18 cellular contexts compared by ENCODE assay signal in genomic region chr3:52415769-52416168, GRCh38. TPM values are rescaled to one million over a fixed set of nuclear protein-coding genes. Genes with fewer than 3 reads are reported as not detected.
"Had no signal": no experiment of that assay in that cellular context is flagged by ENCODE, and none has a peak within 500 bp of the region (broad histone marks: within the 10 kb centered on the region; RNA-seq: fewer than 3 reads in every experiment).

No MANE protein-coding gene starts in this region.

- ATAC-seq: heart left ventricle; naive thymus-derived CD4-positive, alpha-beta T cell had no signal

- DNase-seq: colonic mucosa; dermis blood vessel endothelial cell; erythroblast; heart left ventricle; hypothalamus; kidney glomerular epithelial cell; mammary epithelial cell; naive thymus-derived CD4-positive, alpha-beta T cell; stimulated activated CD4-positive, alpha-beta T cell treated with anti-CD3 and anti-CD28 coated beads, Interleukin-2, amount 100 ng/mL, for 24 hours; stimulated activated CD4-positive, alpha-beta T cell treated with anti-CD3 and anti-CD28 coated beads, Interleukin-4, amount 100 ng/mL, for 4 hours; stimulated activated naive CD4-positive, alpha-beta T cell; stomach; substantia nigra; transverse colon had no signal

- H3K4me3 Mint-ChIP-seq: naive thymus-derived CD4-positive, alpha-beta T cell had no signal

- H3K27ac Mint-ChIP-seq: naive thymus-derived CD4-positive, alpha-beta T cell had no signal

- H3K27me3 Mint-ChIP-seq: naive thymus-derived CD4-positive, alpha-beta T cell had no signal

RNA-seq across cellular contexts. Expression of gene SEMA3G, which starts 29.1 kb away (rescaled TPM):
- total RNA-seq: osteocyte had no signal

RNA-seq across cellular contexts. Expression of gene TNNC1, which starts 38.1 kb away (rescaled TPM):
- total RNA-seq: dermis blood vessel endothelial cell, glomerular endothelial cell, mesenteric fat pad, osteocyte, pulmonary artery endothelial cell had no signal
